ENCODE assay signal across 1 cellular context in genomic region chr1:161223805-161224694, GRCh38.
TF ChIP-seq lines count a peak whose summit lies in the region.

No MANE protein-coding gene starts in this region.

TF ChIP-seq in GM23338, 12 proteins besides CTCF, POLR2A, EP300 and RAD21:
- TF ChIP-seq ZNF462 (CRISPR knock-in tag; IDR thresholded peaks at IDR 0.05) = no peak
- TF ChIP-seq EZH2phosphoT487 (IDR thresholded peaks at IDR 0.05; ENCODE audit: unreplicated experiment) = no peak
- TF ChIP-seq REST (IDR thresholded peaks at IDR 0.05; ENCODE audit: unreplicated experiment) = no peak
- TF ChIP-seq ETS1 (IDR thresholded peaks at IDR 0.05) = no peak
- no peak for TF ChIP-seq ZNF114 (CRISPR knock-in tag; IDR thresholded peaks at IDR 0.05)
- TF ChIP-seq NANOG (IDR thresholded peaks at IDR 0.05; ENCODE audit: borderline replicate concordance) = no peak
- no peak for TF ChIP-seq STAT1 (IDR thresholded peaks at IDR 0.05; ENCODE audit: unreplicated experiment)
- no peak for TF ChIP-seq EZH2 (IDR thresholded peaks at IDR 0.05; ENCODE audit: low read depth, unreplicated experiment)
- no peak for TF ChIP-seq JUNB (IDR thresholded peaks at IDR 0.05; ENCODE audit: unreplicated experiment)
- TF ChIP-seq POLR2AphosphoS5 (IDR thresholded peaks at IDR 0.05; ENCODE audit: low read depth) = no peak
- TF ChIP-seq CREB1 (CRISPR knock-in tag; IDR thresholded peaks at IDR 0.05; ENCODE audit: low read depth) = no peak
- TF ChIP-seq ZNF331 (CRISPR knock-in tag; IDR thresholded peaks at IDR 0.05; ENCODE audit: low read depth) = no peak
